ENCODE assay signal across 1 cellular context in genomic region chr18:3605562-3606443, GRCh38.
TF ChIP-seq lines count a peak whose summit lies in the region.

No MANE protein-coding gene starts in this region.

TF ChIP-seq in WTC11, 78 proteins besides CTCF, POLR2A, EP300 and RAD21 (continued from another document):
- TF ChIP-seq ZSCAN18 (CRISPR knock-in tag; IDR thresholded peaks at IDR 0.05), result no peak
- TF ChIP-seq ZNF416 (CRISPR knock-in tag; IDR thresholded peaks at IDR 0.05), result no peak
- TF ChIP-seq TP53 (CRISPR knock-in tag; IDR thresholded peaks at IDR 0.05), result no peak
- no peak for TF ChIP-seq E2F4 (CRISPR knock-in tag; IDR thresholded peaks at IDR 0.05; ENCODE audit: borderline replicate concordance, low read depth)
- TF ChIP-seq ZNF425 (CRISPR knock-in tag; conservative IDR thresholded peaks at IDR 0.05), result no peak
